8 cellular contexts compared by ENCODE assay signal in the genomic region with DNA sequence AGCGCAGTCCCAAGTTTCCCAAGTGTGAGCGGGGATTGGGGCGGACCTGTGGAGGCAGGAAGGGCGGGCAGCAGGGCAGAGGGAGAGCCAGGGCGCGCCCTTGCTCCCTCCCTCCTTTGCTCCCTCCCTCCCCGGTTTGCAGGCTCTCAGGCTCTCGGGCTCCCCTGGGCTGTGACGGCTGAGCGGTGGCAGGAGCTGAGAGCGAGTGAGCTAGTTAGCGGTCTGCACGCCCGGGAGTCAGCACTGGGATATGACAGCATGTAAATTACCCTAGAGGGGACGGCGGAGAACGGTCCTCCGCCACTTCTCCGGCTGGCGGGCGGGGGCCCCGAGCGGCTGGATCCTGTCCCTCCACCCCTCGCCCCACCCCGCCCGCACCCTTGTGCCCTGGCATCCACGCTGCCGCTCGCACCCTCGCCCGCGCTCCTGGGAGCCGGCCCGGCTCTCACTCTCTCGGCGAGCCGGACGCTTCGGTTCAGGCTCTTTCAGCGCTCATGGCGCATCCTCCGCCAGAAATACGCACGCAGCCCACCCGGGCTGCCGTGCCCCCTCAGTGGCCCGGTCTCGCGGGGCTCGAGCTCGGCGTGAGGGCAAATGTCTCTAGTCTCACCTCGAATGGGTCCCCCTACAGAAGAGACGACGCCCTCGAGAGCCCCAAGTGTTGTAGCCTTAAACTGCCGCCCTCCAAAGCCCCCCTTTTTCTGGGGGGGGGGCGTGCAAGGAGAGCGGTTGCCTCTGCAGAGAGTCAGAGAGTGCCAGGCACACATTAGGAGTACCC. TPM values are rescaled to one million over a fixed set of nuclear protein-coding genes. Genes with fewer than 3 reads are reported as not detected.
A peak's percentile ranks its signal among the peaks of the same experiment; 100 is the strongest.
DNase-seq lines count a peak whose midpoint lies in the region; ATAC-seq and TF ChIP-seq lines count a peak whose summit lies in the region.

A gene (minus strand): TSS at position 54 of the 778 bp plus-strand sequence. CDS start 368 bp downstream, outside the sequence.

- H3K27ac ChIP-seq in OCI-LY1 (ENCODE audit: low read depth, low read length, poor library complexity, severe bottlenecking), result no peak within 1 kb of the TSS

- ATAC-seq in GM21360 (IDR thresholded peaks at IDR 0.05; ENCODE audit: unreplicated experiment), result peak; percentile 83
- peak; percentile 79 for ATAC-seq in stimulated activated memory B cell treated with anti-CD40 and anti-IgM and Interleukin-4, amounts not matched to agents 10 μg/mL and 1 μg/mL and 100 μg/mL, for 72 hours

- H3K4me1 ChIP-seq in OCI-LY1 (ENCODE audit: insufficient read depth, low read length, severe bottlenecking) (peaks cover 10% of the 10 kb centered on the region), mononuclear cell (ENCODE audit: insufficient read depth, low read length) (peaks cover 18% of the 10 kb centered on the region)

- no peak within 1 kb of the TSS for H2AFZ ChIP-seq in OCI-LY1 (ENCODE audit: low read length)

- no peaks in the 10 kb centered on the region for H3K9me2 ChIP-seq in OCI-LY1 (ENCODE audit: low read depth, low read length)

- TF ChIP-seq CTCF in OCI-LY1 (IDR thresholded peaks at IDR 0.05; ENCODE audit: low read length), result no peak
- no peak for TF ChIP-seq CTCF in epithelial cell of esophagus (IDR thresholded peaks at IDR 0.05; ENCODE audit: insufficient read depth, low read depth, low read length, missing control alignments)

- peaks cover 15% of the 10 kb centered on the region for H3K4me1 Mint-ChIP-seq in stimulated activated memory B cell treated with anti-CD40 and anti-IgM and Interleukin-4, amounts not matched to agents 10 μg/mL and 1 μg/mL and 100 μg/mL, for 72 hours

- peak within 1 kb of the TSS; percentile 78 for H3K27ac Mint-ChIP-seq in stimulated activated memory B cell treated with anti-CD40 and anti-IgM and Interleukin-4, amounts not matched to agents 10 μg/mL and 1 μg/mL and 100 μg/mL, for 72 hours

- no peaks in the 10 kb centered on the region for H3K36me3 ChIP-seq in OCI-LY1 (ENCODE audit: insufficient read depth, low read length)

- H3K27me3 ChIP-seq in OCI-LY1 (ENCODE audit: insufficient read depth, low read length), result no peaks in the 10 kb centered on the region
- H3K27me3 ChIP-seq in mononuclear cell (ENCODE audit: insufficient read depth, low read length), result peaks cover 4% of the 10 kb centered on the region

- H3K79me2 ChIP-seq in OCI-LY1 (ENCODE audit: insufficient read depth, low read length), result no peaks in the 10 kb centered on the region

- no peaks in the 10 kb centered on the region for H3K9me3 ChIP-seq in OCI-LY1 (ENCODE audit: low read length)
- H3K9me3 ChIP-seq in mononuclear cell (ENCODE audit: low read depth, low read length), result no peaks in the 10 kb centered on the region

- no peaks in the 10 kb centered on the region for H3K27me3 Mint-ChIP-seq in stimulated activated memory B cell treated with anti-CD40 and anti-IgM and Interleukin-4, amounts not matched to agents 10 μg/mL and 1 μg/mL and 100 μg/mL, for 72 hours

- DNase-seq in CMK (ENCODE audit: low read depth) (peak; percentile 40), HS-27A (ENCODE audit: low read depth) (peak; percentile 42), activated T-cell treated with anti-CD3 and anti-CD28 coated beads for 48 hours (ENCODE audit: low read depth) (peak; percentile 51), epithelial cell of esophagus (ENCODE audit: low read depth) (peak; percentile 73)

- no peaks in the 10 kb centered on the region for H3F3A ChIP-seq in OCI-LY1 (ENCODE audit: insufficient read depth, low read length)

- peak within 1 kb of the TSS; percentile 94 for H3K4me3 Mint-ChIP-seq in stimulated activated memory B cell treated with anti-CD40 and anti-IgM and Interleukin-4, amounts not matched to agents 10 μg/mL and 1 μg/mL and 100 μg/mL, for 72 hours

- no peak within 1 kb of the TSS for H3K9ac ChIP-seq in OCI-LY1 (ENCODE audit: low read length)

- peak within 1 kb of the TSS; percentile 32 for H3K4me3 ChIP-seq in OCI-LY1 (ENCODE audit: low read depth, low read length, poor library complexity, severe bottlenecking)
- H3K4me3 ChIP-seq in epithelial cell of esophagus (ENCODE audit: low read length), result peak within 1 kb of the TSS; percentile 56
- peak within 1 kb of the TSS; percentile 39 for H3K4me3 ChIP-seq in mononuclear cell (ENCODE audit: low read length)

- H4K20me1 ChIP-seq in OCI-LY1 (ENCODE audit: insufficient read depth, low read length), result no peaks in the 10 kb centered on the region

- H3K36me3 Mint-ChIP-seq in stimulated activated memory B cell treated with anti-CD40 and anti-IgM and Interleukin-4, amounts not matched to agents 10 μg/mL and 1 μg/mL and 100 μg/mL, for 72 hours, result no peaks in the 10 kb centered on the region

- H3K9me3 Mint-ChIP-seq in stimulated activated memory B cell treated with anti-CD40 and anti-IgM and Interleukin-4, amounts not matched to agents 10 μg/mL and 1 μg/mL and 100 μg/mL, for 72 hours, result no peaks in the 10 kb centered on the region

- H3K4me2 ChIP-seq in OCI-LY1 (ENCODE audit: low read length), result peak within 1 kb of the TSS; percentile 44

RNA-seq across cellular contexts. Expression of the gene that starts here (rescaled TPM):
- total RNA-seq in mononuclear cell, result 1,104 TPM
